Comparison of ENCODE assay signal across 16 cellular contexts in genomic region chr9:115106642-115107041, GRCh38. TPM values are rescaled to one million over a fixed set of nuclear protein-coding genes. Genes with fewer than 3 reads are reported as not detected.
DNase-seq lines count a peak whose midpoint lies in the region; ATAC-seq and TF ChIP-seq lines count a peak whose summit lies in the region.
"Had no signal": no experiment of that assay in that cellular context is flagged by ENCODE, and none has a peak within 500 bp of the region (broad histone marks: within the 10 kb centered on the region; RNA-seq: fewer than 3 reads in every experiment).

No MANE protein-coding gene starts in this region.

- 0 out of 3 replicates have a peak, but pooled peaks have one; percentile 0 for ATAC-seq in SK-N-SH treated with all-trans-retinoic acid at 6 μM for 48 hours
- peak; percentile 31 for ATAC-seq in foreskin keratinocyte
- no peak for ATAC-seq in HG02852 (IDR thresholded peaks at IDR 0.05; ENCODE audit: unreplicated experiment)
- ATAC-seq: activated T-helper 17 cell treated with anti-CD3 and anti-CD28 coated beads, Interleukin-2, amount 50 U/mL, for 72 hours; gastrocnemius medialis; Right ventricle myocardium inferior had no signal

- H3K4me3 ChIP-seq in spleen = no peak overlapping the region
- H3K4me3 ChIP-seq: gastrocnemius medialis, testis had no signal

- WGBS in spleen, 5 donors = 24 to 37% (median 28%) methylated on average over 2 of the region's 2 CpGs

- no peak for TF ChIP-seq CTCF in foreskin keratinocyte (conservative IDR thresholded peaks at IDR 0.05)
- no peak for TF ChIP-seq CTCF in spleen (IDR thresholded peaks at IDR 0.05 in 8 of 11, conservative IDR thresholded peaks at IDR 0.05 in 3 of 11)

- no peaks in the 10 kb centered on the region for H3K27me3 ChIP-seq in foreskin keratinocyte
- H3K27me3 ChIP-seq in spleen (replicated peaks in 1 of 7) = no peaks in the 10 kb centered on the region
- H3K27me3 ChIP-seq: gastrocnemius medialis, testis had no signal

- H3K4me1 ChIP-seq in foreskin keratinocyte (peaks cover 27% of the 10 kb centered on the region), spleen (peaks cover 0 to 14% (median 0%) of the 10 kb centered on the region in 6 donors)
- H3K4me1 ChIP-seq: gastrocnemius medialis, parathyroid adenoma, testis had no signal

- peak; percentile 78 for DNase-seq in HCEC 1CT
- peak in 1 of 2 donors; percentile 50 for DNase-seq in foreskin keratinocyte
- DNase-seq in spleen = no peak
- no peak for DNase-seq in NCI-H1092 (lab: John Stamatoyannopoulos, UW)
- DNase-seq in RPMI8226 = no peak
- DNase-seq: CD4-positive, CD25-positive, alpha-beta regulatory T cell; gastrocnemius medialis; GF-D8; NCI-H2081 treated with DMSO at 0.1 percent for 48 hours; stimulated activated CD4-positive, alpha-beta T cell treated with anti-CD3 and anti-CD28 coated beads, Interleukin-15, amount 100 ng/mL, for 24 hours; testis had no signal

- no peaks in the 10 kb centered on the region for H3K9me3 ChIP-seq in spleen
- H3K9me3 ChIP-seq: gastrocnemius medialis, testis had no signal

- H3K27ac ChIP-seq in foreskin keratinocyte = peak overlapping the region; percentile 20
- H3K27ac ChIP-seq in spleen = peak overlapping the region in 6 of 8 donors; percentile 3 to 42 (median 24)
- H3K27ac ChIP-seq: gastrocnemius medialis, parathyroid adenoma, testis had no signal

- H3K36me3 ChIP-seq in spleen = no peaks in the 10 kb centered on the region
- H3K36me3 ChIP-seq: gastrocnemius medialis had no signal

- intact Hi-C loops in spleen (cut with DNase I; ENCODE audit: low total_unique reads) = no loop called here

- no peak for TF ChIP-seq POLR2A in spleen (IDR thresholded peaks at IDR 0.05)

TF ChIP-seq in SK-N-SH treated with all-trans-retinoic acid at 6 μM for 48 hours, 23 proteins besides CTCF, POLR2A, EP300 and RAD21:
- TF ChIP-seq PPARA (CRISPR knock-in tag; IDR thresholded peaks at IDR 0.05; ENCODE audit: borderline replicate concordance) (no peak), TCF4 (CRISPR knock-in tag; IDR thresholded peaks at IDR 0.05; ENCODE audit: borderline replicate concordance) (no peak), BACH2 (CRISPR knock-in tag; IDR thresholded peaks at IDR 0.05; ENCODE audit: borderline replicate concordance) (no peak), ZNF8 (CRISPR knock-in tag; IDR thresholded peaks at IDR 0.05) (no peak), ZNF565 (CRISPR knock-in tag; conservative IDR thresholded peaks at IDR 0.05; ENCODE audit: low read depth) (no peak), CREB5 (CRISPR knock-in tag; IDR thresholded peaks at IDR 0.05; ENCODE audit: low read depth) (no peak), POU6F1 (CRISPR knock-in tag; IDR thresholded peaks at IDR 0.05; ENCODE audit: borderline replicate concordance, low read depth) (no peak), RARB (CRISPR knock-in tag; IDR thresholded peaks at IDR 0.05) (no peak), ARNTL (CRISPR knock-in tag; IDR thresholded peaks at IDR 0.05; ENCODE audit: borderline replicate concordance, low read depth) (no peak), SNAI2 (CRISPR knock-in tag; IDR thresholded peaks at IDR 0.05) (no peak)

RNA-seq across cellular contexts. Expression of gene TNC, which starts 11.3 kb away (rescaled TPM):
- 12.7 and 49.3 TPM in 2 replicates for total RNA-seq in foreskin keratinocyte
- polyA plus RNA-seq in foreskin keratinocyte = 3.1 and 15.6 TPM in 2 replicates
- 100 to 1,000 TPM in 1 of 7 donors, 10 to 100 TPM in 6; 28.8 to 126 (median 58.7) TPM for total RNA-seq in spleen
- polyA plus RNA-seq in spleen = 1 to 10 TPM; 1.7 to 7.8 (median 3.5) TPM
- total RNA-seq: activated T-helper 17 cell treated with anti-CD3 and anti-CD28 coated beads, Interleukin-2, amount 50 U/mL, for 72 hours; CD4-positive, CD25-positive, alpha-beta regulatory T cell had no signal
- polyA plus RNA-seq: CD4-positive, CD25-positive, alpha-beta regulatory T cell had no signal
